In the genomic region with DNA sequence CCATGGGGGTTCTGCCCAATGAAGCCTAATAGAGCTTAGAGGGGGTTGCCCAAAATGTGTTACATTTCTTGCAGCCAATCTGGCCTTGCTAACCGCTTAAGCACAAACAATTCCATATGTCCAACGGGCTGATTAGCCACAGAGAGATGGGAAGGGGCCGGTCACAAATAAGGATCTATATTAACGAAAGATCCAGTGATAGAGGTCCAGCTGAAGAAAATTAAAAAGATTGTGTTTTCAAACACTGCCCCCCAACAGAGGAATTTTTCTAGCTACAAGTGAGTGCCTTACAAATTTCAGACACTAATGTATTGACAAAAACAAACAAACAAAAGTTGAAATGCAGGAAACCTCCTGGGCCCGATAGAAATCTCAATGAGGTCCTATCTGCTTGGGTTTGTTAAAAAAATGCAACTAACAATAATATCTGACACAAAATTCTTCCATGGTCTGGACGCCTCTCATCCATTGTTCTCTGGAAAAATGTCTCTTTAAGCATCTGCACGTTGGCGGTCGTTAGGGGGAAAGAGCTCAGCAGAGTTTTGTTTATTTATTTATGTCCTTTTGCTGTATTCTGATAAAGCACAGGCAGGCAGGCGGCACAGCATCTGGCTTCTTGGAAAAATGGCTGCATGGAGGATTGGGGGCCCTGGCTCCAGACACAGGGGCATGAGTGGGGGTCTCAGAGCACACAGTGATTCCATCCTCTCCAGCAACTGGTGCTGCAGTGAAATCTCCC, we compare ENCODE assay signal across 24 cellular contexts.
DNase-seq lines count a peak whose midpoint lies in the region; TF ChIP-seq lines count a peak whose summit lies in the region.
"Had no signal": no experiment of that assay in that cellular context is flagged by ENCODE, and none has a peak within 500 bp of the region (broad histone marks: within the 10 kb centered on the region; RNA-seq: fewer than 3 reads in every experiment).

No MANE protein-coding gene starts in this region.

- H4K8ac ChIP-seq in neuronal stem cell (ENCODE audit: low read depth, low read length): no peak overlapping the region

- no peaks in the 10 kb centered on the region for H3K27me3 ChIP-seq in WERI-Rb-1 (ENCODE audit: insufficient read depth, low read depth, severe bottlenecking)
- H3K27me3 ChIP-seq in hepatocyte: no peaks in the 10 kb centered on the region
- H3K27me3 ChIP-seq in neuronal stem cell (ENCODE audit: control insufficient read depth in 3 of 3, insufficient read depth in 3 of 3, low read depth in 1 of 3, low read length in 3 of 3): no peaks in the 10 kb centered on the region

- H3K9me2 ChIP-seq in hepatocyte (replicated peaks; ENCODE audit: insufficient read depth): no peaks in the 10 kb centered on the region

- H3K79me2 ChIP-seq in hepatocyte: no peaks in the 10 kb centered on the region

- peak overlapping the region; percentile 65 for H3K14ac ChIP-seq in neuronal stem cell (ENCODE audit: low read length)

- H3K4ac ChIP-seq in neuronal stem cell (ENCODE audit: low read length): no peak overlapping the region

- WGBS in hepatocyte (ENCODE audit: low lambda C conversion rate, missing lambda C conversion rate): 52% methylated on average over 10 of the region's 10 CpGs
- no CpG with 5 or more reads among the region's 10 CpGs for WGBS in neuronal stem cell (ENCODE audit: extremely low coverage in 2 of 2, insufficient read length in 2 of 2, insufficient replicate concordance in 1 of 2), 2 donors

- no peak overlapping the region for H3K23ac ChIP-seq in neuronal stem cell (ENCODE audit: low read depth, low read length, poor library complexity)

- no peak overlapping the region for H3K4me3 ChIP-seq in WERI-Rb-1 (ENCODE audit: low read depth, low read length)
- no peak overlapping the region for H3K4me3 ChIP-seq in hepatocyte
- H3K4me3 ChIP-seq in neuronal stem cell (ENCODE audit: low read length in 2 of 2): no peak overlapping the region
- H3K4me3 ChIP-seq: SK-N-MC had no signal

- H2AFZ ChIP-seq in hepatocyte: no peak overlapping the region
- peak overlapping the region; percentile 73 for H2AFZ ChIP-seq in neuronal stem cell (ENCODE audit: low read length)

- H3K36me3 ChIP-seq in WERI-Rb-1 (no peaks in the 10 kb centered on the region), hepatocyte (replicated peaks; ENCODE audit: insufficient read depth, low read depth) (no peaks in the 10 kb centered on the region), neuronal stem cell (replicated peaks in 1 of 2; ENCODE audit: control insufficient read depth in 2 of 2, insufficient read depth in 2 of 2, low read length in 2 of 2) (no peaks in the 10 kb centered on the region)

- no peak overlapping the region for H2BK120ac ChIP-seq in neuronal stem cell (ENCODE audit: low read depth, low read length)

- H3K4me2 ChIP-seq in hepatocyte (no peak overlapping the region), neuronal stem cell (ENCODE audit: insufficient read depth, low read length, poor library complexity, severe bottlenecking) (no peak overlapping the region)

- no peaks in the 10 kb centered on the region for H3K9me3 ChIP-seq in WERI-Rb-1 (ENCODE audit: severe bottlenecking)
- no peaks in the 10 kb centered on the region for H3K9me3 ChIP-seq in hepatocyte (ENCODE audit: low read depth)
- no peaks in the 10 kb centered on the region for H3K9me3 ChIP-seq in neuronal stem cell (replicated peaks in 1 of 2; ENCODE audit: control insufficient read depth in 2 of 2, insufficient read depth in 1 of 2, low read depth in 1 of 2, low read length in 2 of 2)

- H3K4me1 ChIP-seq in hepatocyte (ENCODE audit: insufficient read depth) (peaks cover 52% of the 10 kb centered on the region), neuronal stem cell (ENCODE audit: control insufficient read depth in 2 of 2, insufficient read depth in 1 of 2, low read depth in 1 of 2, low read length in 2 of 2) (peaks cover 31 to 44% of the 10 kb centered on the region in 2 donors)

- no peak overlapping the region for H3K9ac ChIP-seq in neuronal stem cell (ENCODE audit: low read depth, low read length, poor library complexity)

- H4K20me1 ChIP-seq in hepatocyte (ENCODE audit: insufficient read depth, poor library complexity, severe bottlenecking): no peaks in the 10 kb centered on the region

- H2AK5ac ChIP-seq in neuronal stem cell (ENCODE audit: low read depth, low read length): peak overlapping the region; percentile 73

- H2BK5ac ChIP-seq in neuronal stem cell (ENCODE audit: low read length): no peak overlapping the region

- TF ChIP-seq CTCF in C4-2B (conservative IDR thresholded peaks at IDR 0.05): no peak
- TF ChIP-seq CTCF in WERI-Rb-1 (IDR thresholded peaks at IDR 0.05; ENCODE audit: low read depth, low read length): no peak
- TF ChIP-seq CTCF in hepatocyte (IDR thresholded peaks at IDR 0.05; ENCODE audit: poor library complexity): no peak

- H3K79me1 ChIP-seq in neuronal stem cell (ENCODE audit: low read depth, low read length): no peaks in the 10 kb centered on the region

- peak overlapping the region; percentile 46; the same call in 1 of the 2 replicates for H3K27ac ChIP-seq in C4-2B
- H3K27ac ChIP-seq in WERI-Rb-1: peak overlapping the region; percentile 97
- peak overlapping the region; percentile 81 for H3K27ac ChIP-seq in hepatocyte
- H3K27ac ChIP-seq in neuronal stem cell (replicated peaks; ENCODE audit: low read length): no peak overlapping the region
- H3K27ac ChIP-seq: epithelial cell of prostate, SK-N-MC had no signal

- H3K18ac ChIP-seq in neuronal stem cell (ENCODE audit: low read length): peak overlapping the region; percentile 4

- H2BK15ac ChIP-seq in neuronal stem cell (ENCODE audit: low read length): peak overlapping the region; percentile 1

- H4K91ac ChIP-seq in neuronal stem cell (ENCODE audit: low read depth, low read length, poor library complexity): no peak overlapping the region

- no peak overlapping the region for H2BK12ac ChIP-seq in neuronal stem cell (ENCODE audit: low read length)

- intact Hi-C loops in posterior vena cava (cut with DNase I): no loop called here

- DNase-seq in WERI-Rb-1 (no peak), hepatocyte (ENCODE audit: low spot score) (no peak), neuronal stem cell (ENCODE audit: low spot score) (no peak), islet precursor cell (no peak), NCI-H526 treated with DMSO at 0.1 percent for 48 hours (lab: John Stamatoyannopoulos, UW) (no peak), posterior vena cava (ENCODE audit: low spot score) (no peak)
- DNase-seq: ACHN; activated CD4-positive, alpha-beta T cell treated with anti-CD3 and anti-CD28 coated beads for 48 hours; activated CD8-positive, alpha-beta memory T cell treated with anti-CD3 and anti-CD28 coated beads for 24 hours; activated gamma-delta T cell treated with Interleukin-2 at 50 U/mL for 16 hours; activated T-cell treated with anti-CD3 and anti-CD28 coated beads, Interleukin-2, amount 50 U/mL, for 1 hour; cerebellar nuclear complex; COR-L47; DMS79; GDM1; HCEC 1CT; kidney; NCI-H1092 treated with DMSO at 0.1 percent for 48 hours; NCI-H187 treated with DMSO at 0.1 percent for 48 hours; NCI-H2227 treated with DMSO at 0.1 percent for 48 hours; T-helper 17 cell had no signal
